16 cellular contexts compared by ENCODE assay signal in the genomic region with DNA sequence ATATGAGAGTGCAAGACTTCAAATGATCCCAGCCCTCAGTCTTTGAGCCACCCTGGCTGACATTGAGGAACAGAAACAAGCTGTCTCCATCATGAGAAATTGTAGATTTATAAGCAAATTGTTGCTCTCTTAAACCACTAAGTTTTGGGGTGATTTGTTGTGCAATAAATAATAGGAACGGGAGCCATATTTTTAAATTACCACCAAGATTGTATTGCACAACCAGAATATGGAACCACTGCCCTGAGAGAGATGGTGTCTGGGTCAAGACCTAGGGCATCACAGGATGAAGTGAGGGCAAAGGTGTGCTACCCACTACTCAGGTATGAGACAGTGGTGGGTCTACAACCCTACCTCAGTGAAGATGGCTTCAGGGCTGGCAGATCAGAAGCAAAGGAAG. TPM values are rescaled to one million over a fixed set of nuclear protein-coding genes. Genes with fewer than 3 reads are reported as not detected.
"Had no signal": no experiment of that assay in that cellular context is flagged by ENCODE, and none has a peak within 500 bp of the region (broad histone marks: within the 10 kb centered on the region; RNA-seq: fewer than 3 reads in every experiment).

No MANE protein-coding gene starts in this region.

- H3K27ac ChIP-seq: lower lobe of right lung, sigmoid colon, spleen, stomach, testis had no signal

- H3K27me3 ChIP-seq: testis had no signal

- H3K36me3 ChIP-seq: lower lobe of right lung, sigmoid colon, spleen, stomach had no signal

- H3K4me3 Mint-ChIP-seq: activated CD4-positive, alpha-beta T cell treated with anti-CD3 and anti-CD28 coated beads, Interleukin-2, amount 10 ng/mL, durations not matched to agents 24 days and 14 days; activated naive CD8-positive, alpha-beta T cell treated with anti-CD3 and anti-CD28 coated beads for 36 hours; immature natural killer cell; T-helper 2 cell treated with Interferon-gamma antibody and Interleukin-4, amounts not matched to agents 5 μg/mL and 100 μg/mL, for 36 hours had no signal

- H3K4me3 ChIP-seq: lower lobe of right lung, sigmoid colon, spleen, stomach, testis had no signal

- H3K9me3 Mint-ChIP-seq: activated naive CD8-positive, alpha-beta T cell treated with anti-CD3 and anti-CD28 coated beads for 36 hours; immature natural killer cell; nephron; T-helper 2 cell treated with Interferon-gamma antibody and Interleukin-4, amounts not matched to agents 5 μg/mL and 100 μg/mL, for 36 hours had no signal

- H3K36me3 Mint-ChIP-seq: activated naive CD8-positive, alpha-beta T cell treated with anti-CD3 and anti-CD28 coated beads for 36 hours; immature natural killer cell had no signal

- DNase-seq: activated CD4-positive, alpha-beta T cell treated with anti-CD3 and anti-CD28 coated beads, Interleukin-2, amount 10 ng/mL, durations not matched to agents 24 days and 14 days; activated CD4-positive, CD25-positive, alpha-beta regulatory T cell; activated CD8-positive, alpha-beta memory T cell treated with anti-CD3 and anti-CD28 coated beads for 24 hours; activated naive CD8-positive, alpha-beta T cell treated with anti-CD3 and anti-CD28 coated beads for 36 hours; effector CD8-positive, alpha-beta T cell; foreskin melanocyte; immature natural killer cell; lower lobe of right lung; spleen; stomach; testis had no signal

- H3K9me3 ChIP-seq: lower lobe of right lung, sigmoid colon, spleen, stomach, testis had no signal

- ATAC-seq: lower lobe of right lung had no signal

- H3K27ac Mint-ChIP-seq: activated CD4-positive, alpha-beta T cell treated with anti-CD3 and anti-CD28 coated beads, Interleukin-2, amount 10 ng/mL, durations not matched to agents 24 days and 14 days; immature natural killer cell; nephron; T-helper 2 cell treated with Interferon-gamma antibody and Interleukin-4, amounts not matched to agents 5 μg/mL and 100 μg/mL, for 36 hours had no signal

RNA-seq across cellular contexts. Expression of gene CFAP92, which starts 2.3 kb away (rescaled TPM):
- total RNA-seq: activated CD4-positive, alpha-beta T cell treated with anti-CD3 and anti-CD28 coated beads, Interleukin-2, amount 10 ng/mL, durations not matched to agents 24 days and 14 days; fibroblast of lung; osteocyte had no signal
- polyA plus RNA-seq: immature natural killer cell had no signal

RNA-seq across cellular contexts. Expression of gene EFCC1, which starts 4.9 kb away (rescaled TPM):
- total RNA-seq: fibroblast of lung, osteocyte had no signal
- polyA plus RNA-seq: fibroblast of lung had no signal
